In the genomic region with DNA sequence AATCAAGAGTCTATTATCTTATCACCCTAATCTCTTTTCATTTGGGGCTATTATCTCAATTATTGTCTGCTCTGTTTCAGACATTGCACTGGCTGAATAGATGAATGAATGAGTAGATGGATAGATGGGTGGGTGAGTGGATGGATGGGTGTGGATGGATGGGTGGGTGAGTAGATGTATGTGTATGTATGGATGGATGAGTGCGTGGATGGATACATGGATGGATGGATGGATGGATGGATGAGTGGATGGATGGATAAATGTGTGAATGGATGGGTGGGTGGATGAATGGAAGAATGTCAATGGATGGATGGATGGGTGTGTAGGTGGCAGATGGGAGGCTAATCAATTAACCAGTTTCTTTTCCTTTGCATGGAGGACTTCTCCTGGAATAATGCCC, we compare ENCODE assay signal across 8 cellular contexts.
"Had no signal": no experiment of that assay in that cellular context is flagged by ENCODE, and none has a peak within 500 bp of the region (broad histone marks: within the 10 kb centered on the region; RNA-seq: fewer than 3 reads in every experiment).

No MANE protein-coding gene starts in this region.

- H3K27ac ChIP-seq: HL-60 had no signal

- FAIRE-seq: H54, HepG2 had no signal

- DNase-seq: H9, HCEC 1CT, HFFc6, KBM-7 had no signal

- ATAC-seq: GM23338, HepG2 had no signal

- H3K4me3 ChIP-seq: GM23338 had no signal
